In the genomic region with DNA sequence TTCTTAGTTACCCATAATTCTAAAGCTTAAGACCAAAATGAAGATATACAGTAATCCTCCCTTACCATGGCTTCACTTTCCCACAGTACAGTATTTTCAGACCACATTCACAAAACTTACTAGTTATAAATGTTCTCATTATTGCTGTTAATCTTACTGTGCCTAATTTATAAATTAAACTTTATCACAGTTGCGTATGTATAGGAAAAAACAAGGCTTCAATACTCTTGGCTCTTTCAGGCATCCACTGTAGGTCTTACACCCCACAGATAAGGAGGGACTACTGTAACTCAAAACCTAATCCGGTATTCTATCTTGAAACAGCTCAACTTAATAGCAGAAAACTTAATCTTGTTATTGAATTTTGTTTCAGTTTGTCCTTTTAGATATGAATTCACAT, we compare ENCODE assay signal across 2 cellular contexts.
TF ChIP-seq lines count a peak whose summit lies in the region.

No MANE protein-coding gene starts in this region.

TF ChIP-seq in HepG2, 621 proteins besides CTCF, POLR2A, EP300 and RAD21:
- TF ChIP-seq KDM2A (CRISPR knock-in tag; IDR thresholded peaks at IDR 0.05; ENCODE audit: borderline replicate concordance, low read depth) (no peak), ZNF430 (CRISPR knock-in tag; IDR thresholded peaks at IDR 0.05) (no peak), RBFOX2 (IDR thresholded peaks at IDR 0.05; ENCODE audit: low read depth, low read length) (0 out of 2 replicates have a peak, but pooled peaks have one; percentile 24), ZNF549 (CRISPR knock-in tag; IDR thresholded peaks at IDR 0.05) (no peak), RFXAP (CRISPR knock-in tag; IDR thresholded peaks at IDR 0.05; ENCODE audit: borderline replicate concordance) (no peak), WIZ (CRISPR knock-in tag; IDR thresholded peaks at IDR 0.05) (no peak)

TF ChIP-seq in K562, 482 proteins besides CTCF, POLR2A, EP300 and RAD21:
- TF ChIP-seq ZNF444 (CRISPR knock-in tag; IDR thresholded peaks at IDR 0.05) (0 out of 2 replicates have a peak, but pooled peaks have one; percentile 57), SMAD3 (CRISPR knock-in tag; conservative IDR thresholded peaks at IDR 0.05) (0 out of 2 replicates have a peak, but pooled peaks have one; percentile 25), HBP1 (CRISPR knock-in tag; IDR thresholded peaks at IDR 0.05) (0 out of 2 replicates have a peak, but pooled peaks have one; percentile 37), HMGN3 (IDR thresholded peaks at IDR 0.05; ENCODE audit: borderline replicate concordance, extremely low read depth, insufficient read length, low read depth, low read length) (no peak), POLR2AphosphoS2 (IDR thresholded peaks at IDR 0.05; ENCODE audit: low read length) (peak; percentile 90; the same call in 1 of the 2 replicates), OTX1 (CRISPR knock-in tag; IDR thresholded peaks at IDR 0.05) (0 out of 2 replicates have a peak, but pooled peaks have one; percentile 11), ELF2 (CRISPR knock-in tag; IDR thresholded peaks at IDR 0.05) (0 out of 2 replicates have a peak, but pooled peaks have one; percentile 21), PREB (CRISPR knock-in tag; IDR thresholded peaks at IDR 0.05) (no peak), ARID3A (IDR thresholded peaks at IDR 0.05; ENCODE audit: borderline replicate concordance, low read depth, low read length) (no peak), KHSRP (IDR thresholded peaks at IDR 0.05) (peak; percentile 71), TEAD1 (CRISPR knock-in tag; IDR thresholded peaks at IDR 0.05) (0 out of 4 replicates have a peak, but pooled peaks of 1 of the 2 experiments have one; percentile 34), THRB (CRISPR knock-in tag; conservative IDR thresholded peaks at IDR 0.05) (peak; percentile 79), ZNF785 (CRISPR knock-in tag; IDR thresholded peaks at IDR 0.05) (no peak), ERF (CRISPR knock-in tag; IDR thresholded peaks at IDR 0.05) (0 out of 2 replicates have a peak, but pooled peaks have one; percentile 20), POLR2B (IDR thresholded peaks at IDR 0.05; ENCODE audit: low read depth, partially characterized antibody) (peak; percentile 45), SUPT5H (IDR thresholded peaks at IDR 0.05) (peak; percentile 84), ZNF41 (CRISPR knock-in tag; conservative IDR thresholded peaks at IDR 0.05) (peak; percentile 26; the same call in 1 of the 2 replicates), ZNF511 (CRISPR knock-in tag; IDR thresholded peaks at IDR 0.05) (no peak)
- TF ChIP-seq, protein P1, sequence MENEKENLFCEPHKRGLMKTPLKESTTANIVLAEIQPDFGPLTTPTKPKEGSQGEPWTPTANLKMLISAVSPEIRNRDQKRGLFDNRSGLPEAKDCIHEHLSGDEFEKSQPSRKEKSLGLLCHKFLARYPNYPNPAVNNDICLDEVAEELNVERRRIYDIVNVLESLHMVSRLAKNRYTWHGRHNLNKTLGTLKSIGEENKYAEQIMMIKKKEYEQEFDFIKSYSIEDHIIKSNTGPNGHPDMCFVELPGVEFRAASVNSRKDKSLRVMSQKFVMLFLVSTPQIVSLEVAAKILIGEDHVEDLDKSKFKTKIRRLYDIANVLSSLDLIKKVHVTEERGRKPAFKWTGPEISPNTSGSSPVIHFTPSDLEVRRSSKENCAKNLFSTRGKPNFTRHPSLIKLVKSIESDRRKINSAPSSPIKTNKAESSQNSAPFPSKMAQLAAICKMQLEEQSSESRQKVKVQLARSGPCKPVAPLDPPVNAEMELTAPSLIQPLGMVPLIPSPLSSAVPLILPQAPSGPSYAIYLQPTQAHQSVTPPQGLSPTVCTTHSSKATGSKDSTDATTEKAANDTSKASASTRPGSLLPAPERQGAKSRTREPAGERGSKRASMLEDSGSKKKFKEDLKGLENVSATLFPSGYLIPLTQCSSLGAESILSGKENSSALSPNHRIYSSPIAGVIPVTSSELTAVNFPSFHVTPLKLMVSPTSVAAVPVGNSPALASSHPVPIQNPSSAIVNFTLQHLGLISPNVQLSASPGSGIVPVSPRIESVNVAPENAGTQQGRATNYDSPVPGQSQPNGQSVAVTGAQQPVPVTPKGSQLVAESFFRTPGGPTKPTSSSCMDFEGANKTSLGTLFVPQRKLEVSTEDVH (IDR thresholded peaks at IDR 0.05; ENCODE audit: low read depth, partially characterized antibody): peak; percentile 27
- TF ChIP-seq, protein P2, sequence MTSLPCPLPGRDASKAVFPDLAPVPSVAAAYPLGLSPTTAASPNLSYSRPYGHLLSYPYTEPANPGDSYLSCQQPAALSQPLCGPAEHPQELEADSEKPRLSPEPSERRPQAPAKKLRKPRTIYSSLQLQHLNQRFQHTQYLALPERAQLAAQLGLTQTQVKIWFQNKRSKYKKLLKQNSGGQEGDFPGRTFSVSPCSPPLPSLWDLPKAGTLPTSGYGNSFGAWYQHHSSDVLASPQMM (CRISPR knock-in tag; IDR thresholded peaks at IDR 0.05): no peak
TF ChIP-seq in K562: peak in this region for 14.
